10 cellular contexts compared by ENCODE assay signal in the genomic region with DNA sequence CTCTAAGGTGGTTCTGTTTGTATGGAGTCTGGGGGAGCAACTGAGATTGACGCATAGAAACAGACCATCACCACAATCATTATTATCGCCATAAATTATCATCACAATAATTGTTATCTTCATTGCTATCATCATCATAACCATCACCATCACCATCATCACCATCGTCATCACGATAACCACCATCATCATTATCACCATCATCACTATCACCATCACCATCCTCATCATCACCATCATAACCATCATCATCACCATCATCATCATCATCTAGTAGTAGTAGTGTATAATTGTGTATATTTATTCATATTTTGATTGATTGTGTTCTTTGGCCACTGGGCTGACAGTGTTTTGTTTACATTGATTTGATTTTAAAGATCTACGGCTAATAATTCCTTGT.
"Had no signal": no experiment of that assay in that cellular context is flagged by ENCODE, and none has a peak within 500 bp of the region (broad histone marks: within the 10 kb centered on the region; RNA-seq: fewer than 3 reads in every experiment).

No MANE protein-coding gene starts in this region.

- ATAC-seq: HCT116 had no signal

- H3K4me2 ChIP-seq: KMS-11 had no signal

- H3K27ac Mint-ChIP-seq: IgD-negative memory B cell had no signal

- H3K4me1 ChIP-seq: HAP-1 had no signal

- H2AFZ ChIP-seq: GM23248 had no signal

- H3K27ac ChIP-seq: GM23248, HL-60, KMS-11 had no signal

- H3K27me3 Mint-ChIP-seq: IgD-negative memory B cell had no signal

- H3K36me3 ChIP-seq: HAP-1 had no signal

- H3K9ac ChIP-seq: GM23248, KMS-11 had no signal

- H3K9me3 ChIP-seq: HAP-1 had no signal

- H3K4me3 ChIP-seq: GM23248, HAP-1 had no signal

- H3K36me3 Mint-ChIP-seq: IgD-negative memory B cell had no signal

- DNase-seq: GM23248, GOT3, H7, Karpas-422, KBM-7 had no signal

- H3K4me3 Mint-ChIP-seq: IgD-negative memory B cell had no signal
